ENCODE assay signal across 13 cellular contexts in genomic region chr2:177625744-177626655, GRCh38.
A peak's percentile ranks its signal among the peaks of the same experiment; 100 is the strongest.
DNase-seq lines count a peak whose midpoint lies in the region; ATAC-seq, FAIRE-seq and TF ChIP-seq lines count a peak whose summit lies in the region.
"Had no signal": no experiment of that assay in that cellular context is flagged by ENCODE, and none has a peak within 500 bp of the region (broad histone marks: within the 10 kb centered on the region; RNA-seq: fewer than 3 reads in every experiment).

No MANE protein-coding gene starts in this region.

- TF ChIP-seq EP300 in HepG2 (IDR thresholded peaks at IDR 0.05; ENCODE audit: low read depth in 2 of 2, low read length in 2 of 2) (no peak), HepG2 (CRISPR knock-in tag; IDR thresholded peaks at IDR 0.05; ENCODE audit: borderline replicate concordance) (no peak), K562 (IDR thresholded peaks at IDR 0.05; ENCODE audit: low read length) (no peak), upper lobe of left lung (IDR thresholded peaks at IDR 0.05) (no peak)

- H3K79me2 ChIP-seq in HepG2 (ENCODE audit: insufficient read depth, low read length) (no peaks in the 10 kb centered on the region), K562 (ENCODE audit: control insufficient read depth, insufficient read depth, low read length) (no peaks in the 10 kb centered on the region)

- BruUV-seq in HepG2 (replicated peaks; lab: Mats Ljungman, UMichigan) (no TSS peak), K562 (replicated peaks; lab: Mats Ljungman, UMichigan) (no TSS peak)

- TF ChIP-seq RAD21 in HepG2 (CRISPR knock-in tag; IDR thresholded peaks at IDR 0.05): no peak
- TF ChIP-seq RAD21 in K562 (CRISPR knock-in tag; conservative IDR thresholded peaks at IDR 0.05 in 1 of 2, IDR thresholded peaks at IDR 0.05 in 1 of 2): no peak

- TF ChIP-seq CTCF in HepG2 (CRISPR knock-in tag; IDR thresholded peaks at IDR 0.05) (no peak), right lobe of liver (IDR thresholded peaks at IDR 0.05) (no peak), K562 (IDR thresholded peaks at IDR 0.05 in 2 of 3, conservative IDR thresholded peaks at IDR 0.05 in 1 of 3; ENCODE audit: insufficient read depth in 2 of 3, low read depth in 1 of 3, low read length in 3 of 3) (no peak), upper lobe of left lung (IDR thresholded peaks at IDR 0.05) (no peak)

- 65% methylated on average over 10 of the region's 10 CpGs for WGBS in HepG2 (ENCODE audit: low lambda C conversion rate)
- WGBS in right lobe of liver (ENCODE audit: insufficient coverage, low coverage, low lambda C conversion rate, missing lambda C conversion rate): 72% methylated on average over 10 of the region's 10 CpGs
- 19% methylated on average over 10 of the region's 10 CpGs for WGBS in K562 (ENCODE audit: insufficient coverage, low coverage, missing lambda C conversion rate)
- 69 to 72% methylated on average over 10 of the region's 10 CpGs for WGBS in upper lobe of left lung, 2 donors

- CTCF ChIA-PET in HepG2 (lab: Yijun Ruan, JAX; ENCODE audit: low intra/inter-chr PET ratio, low total read pairs) (no interaction called here), K562 (lab: Yijun Ruan, JAX; ENCODE audit: low intra/inter-chr PET ratio) (no interaction called here)

- POLR2A ChIA-PET in HepG2 (lab: Yijun Ruan, JAX): no interaction called here
- POLR2A ChIA-PET in K562 (lab: Yijun Ruan, JAX): interaction anchor here (0.5 to 1.6 kb wide), 8 partner anchors 9 to 166 kb away, joined by 3 to 7 read pairs (median 4); no protein-coding TSS in a partner anchor

- ATAC-seq in HepG2: no peak
- no peak for ATAC-seq in right lobe of liver
- ATAC-seq in K562: peak; percentile 82
- no peak for ATAC-seq in upper lobe of left lung (ENCODE audit: low FRiP score in 2 of 2)

- intact Hi-C loops in HepG2 (cut with micrococcal nuclease; ENCODE audit: unreplicated experiment): no loop called here
- intact Hi-C loops in right lobe of liver (cut with DNase I): no loop called here
- intact Hi-C loops in K562 (cut with micrococcal nuclease): no loop called here

- H4K20me1 ChIP-seq in HepG2 (ENCODE audit: insufficient read depth, low read length) (no peaks in the 10 kb centered on the region), K562 (replicated peaks; ENCODE audit: control insufficient read depth, insufficient read depth, low read length) (no peaks in the 10 kb centered on the region)
- H4K20me1 ChIP-seq: BLaER1 had no signal

- TF ChIP-seq POLR2A in HepG2 (IDR thresholded peaks at IDR 0.05; ENCODE audit: insufficient read depth in 1 of 2, low read depth in 2 of 2, low read length in 2 of 2) (no peak), right lobe of liver (IDR thresholded peaks at IDR 0.05) (no peak), K562 (conservative IDR thresholded peaks at IDR 0.05) (no peak), upper lobe of left lung (IDR thresholded peaks at IDR 0.05) (no peak)

- in situ Hi-C loops in HepG2 (cut with HindIII; ENCODE audit: extremely low pct_ligation_motif_present, low pct_unique_long_range_greater_than_20kb) (no loop called here), K562 (cut with MboI) (no loop called here)

- H3K4me2 ChIP-seq in HepG2 (ENCODE audit: low read depth, low read length): no peak overlapping the region
- H3K4me2 ChIP-seq in K562 (ENCODE audit: insufficient read depth, low read length): peak overlapping the region; percentile 44
- H3K4me2 ChIP-seq: BLaER1 had no signal

- DNase-seq in HepG2 (ENCODE audit: low spot score) (no peak), right lobe of liver (no peak), NCI-H2171 treated with DMSO at 0.1 percent for 48 hours (lab: John Stamatoyannopoulos, UW) (peak; percentile 90), K562 (ENCODE audit: extremely low read depth in 1 of 4, low spot score in 3 of 4) (peak in 2 of 4 experiments; percentile 66 to 69), SIG-M5 treated with dmso at 0.1 percent for 504 hours (lab: John Stamatoyannopoulos, UW; ENCODE audit: unreplicated experiment) (no peak), DMS114 treated with DMSO at 0.1 percent for 48 hours (lab: John Stamatoyannopoulos, UW; ENCODE audit: unreplicated experiment) (no peak), upper lobe of left lung (no peak), NCI-H2196 (lab: John Stamatoyannopoulos, UW; ENCODE audit: unreplicated experiment) (no peak)
- DNase-seq: central memory CD4-positive, alpha-beta T cell; foreskin melanocyte; NCI-H2081 treated with DMSO at 0.1 percent for 48 hours had no signal

- H3K9me1 ChIP-seq in K562 (ENCODE audit: control insufficient read depth, insufficient read depth, low read length): no peaks in the 10 kb centered on the region

- H3K36me3 ChIP-seq in HepG2 (replicated peaks in 1 of 2; ENCODE audit: control insufficient read depth in 1 of 2, insufficient read depth in 2 of 2, low read length in 2 of 2) (no peaks in the 10 kb centered on the region), right lobe of liver (no peaks in the 10 kb centered on the region), K562 (ENCODE audit: control insufficient read depth, insufficient read depth, low read length) (no peaks in the 10 kb centered on the region), upper lobe of left lung (no peaks in the 10 kb centered on the region)
- H3K36me3 ChIP-seq: BLaER1 had no signal

- H3K4me1 ChIP-seq in HepG2 (ENCODE audit: insufficient read depth, low read length) (peaks cover 17% of the 10 kb centered on the region), right lobe of liver (no peaks in the 10 kb centered on the region), K562 (replicated peaks in 1 of 2; ENCODE audit: control insufficient read depth in 2 of 2, insufficient read depth in 2 of 2, low read length in 2 of 2) (peaks cover 0 to 10% of the 10 kb centered on the region in 2 experiments; a peak in 3 of 5 replicates), upper lobe of left lung (no peaks in the 10 kb centered on the region)

- H3K9ac ChIP-seq in HepG2 (ENCODE audit: insufficient read depth, low read depth, low read length) (no peak overlapping the region), K562 (ENCODE audit: insufficient read depth in 1 of 2, low read depth in 2 of 2, low read length in 2 of 2) (no peak overlapping the region)
- H3K9ac ChIP-seq: BLaER1 had no signal

- H3K9me3 ChIP-seq in HepG2 (ENCODE audit: low read length): no peaks in the 10 kb centered on the region
- no peaks in the 10 kb centered on the region for H3K9me3 ChIP-seq in right lobe of liver
- no peaks in the 10 kb centered on the region for H3K9me3 ChIP-seq in K562 (replicated peaks; ENCODE audit: control insufficient read depth, insufficient read depth, low read depth, low read length)
- no peaks in the 10 kb centered on the region for H3K9me3 ChIP-seq in upper lobe of left lung
- H3K9me3 ChIP-seq: BLaER1 had no signal

- FAIRE-seq in HepG2 (lab: Jason Lieb, UNC) (no peak), K562 (lab: Jason Lieb, UNC) (peak; percentile 85)

- H3K4me3 ChIP-seq in HepG2 (replicated peaks in 1 of 3; ENCODE audit: insufficient read depth in 1 of 3, low read depth in 2 of 3, low read length in 3 of 3) (no peak overlapping the region), right lobe of liver (no peak overlapping the region), K562 (no peak overlapping the region), upper lobe of left lung (no peak overlapping the region)
- H3K4me3 ChIP-seq: BLaER1, lung had no signal

- no peak overlapping the region for H3K27ac ChIP-seq in HepG2 (ENCODE audit: extremely low read length, insufficient read depth, low read length)
- no peak overlapping the region for H3K27ac ChIP-seq in right lobe of liver
- no peak overlapping the region for H3K27ac ChIP-seq in K562 (ENCODE audit: extremely low read depth, low read depth, low read length)
- no peak overlapping the region for H3K27ac ChIP-seq in upper lobe of left lung
- H3K27ac ChIP-seq: BLaER1 had no signal

- H2AFZ ChIP-seq in HepG2 (ENCODE audit: low read length): no peak overlapping the region
- H2AFZ ChIP-seq in K562 (ENCODE audit: low read depth, low read length): peak overlapping the region; percentile 56

- H3K27me3 ChIP-seq in HepG2 (ENCODE audit: control insufficient read depth in 1 of 2, insufficient read depth in 2 of 2, low read length in 2 of 2) (no peaks in the 10 kb centered on the region), right lobe of liver (no peaks in the 10 kb centered on the region), K562 (ENCODE audit: control insufficient read depth in 2 of 2, insufficient read depth in 2 of 2, low read length in 2 of 2) (no peaks in the 10 kb centered on the region), upper lobe of left lung (no peaks in the 10 kb centered on the region)
- H3K27me3 ChIP-seq: BLaER1 had no signal

TF ChIP-seq in HepG2, 621 proteins besides CTCF, POLR2A, EP300 and RAD21:
- peak; percentile 41 to 42; a peak in 3 of 4 replicates for TF ChIP-seq MAFK (conservative IDR thresholded peaks at IDR 0.05 in 1 of 2, IDR thresholded peaks at IDR 0.05 in 1 of 2; ENCODE audit: low read length in 2 of 2)
- TF ChIP-seq ZNF547 (CRISPR knock-in tag; IDR thresholded peaks at IDR 0.05): no peak
- no peak for TF ChIP-seq PAWR (CRISPR knock-in tag; IDR thresholded peaks at IDR 0.05; ENCODE audit: borderline replicate concordance)
- TF ChIP-seq RFX1 (IDR thresholded peaks at IDR 0.05): peak; percentile 23; the same call in 1 of the 2 replicates
- TF ChIP-seq ETV6 (CRISPR knock-in tag; conservative IDR thresholded peaks at IDR 0.05): no peak

TF ChIP-seq in K562, 482 proteins besides CTCF, POLR2A, EP300 and RAD21 (continues in another document):
- TF ChIP-seq, protein P1, sequence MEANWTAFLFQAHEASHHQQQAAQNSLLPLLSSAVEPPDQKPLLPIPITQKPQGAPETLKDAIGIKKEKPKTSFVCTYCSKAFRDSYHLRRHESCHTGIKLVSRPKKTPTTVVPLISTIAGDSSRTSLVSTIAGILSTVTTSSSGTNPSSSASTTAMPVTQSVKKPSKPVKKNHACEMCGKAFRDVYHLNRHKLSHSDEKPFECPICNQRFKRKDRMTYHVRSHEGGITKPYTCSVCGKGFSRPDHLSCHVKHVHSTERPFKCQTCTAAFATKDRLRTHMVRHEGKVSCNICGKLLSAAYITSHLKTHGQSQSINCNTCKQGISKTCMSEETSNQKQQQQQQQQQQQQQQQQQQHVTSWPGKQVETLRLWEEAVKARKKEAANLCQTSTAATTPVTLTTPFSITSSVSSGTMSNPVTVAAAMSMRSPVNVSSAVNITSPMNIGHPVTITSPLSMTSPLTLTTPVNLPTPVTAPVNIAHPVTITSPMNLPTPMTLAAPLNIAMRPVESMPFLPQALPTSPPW (CRISPR knock-in tag; IDR thresholded peaks at IDR 0.05): no peak
- TF ChIP-seq CEBPB (tag; IDR thresholded peaks at IDR 0.05) (no peak), HOXB6 (CRISPR knock-in tag; IDR thresholded peaks at IDR 0.05; ENCODE audit: borderline replicate concordance) (no peak), RBBP5 (IDR thresholded peaks at IDR 0.05; ENCODE audit: borderline replicate concordance, insufficient read depth, low read length, poor library complexity, severe bottlenecking) (no peak), FOXK2 (conservative IDR thresholded peaks at IDR 0.05 in 1 of 2, IDR thresholded peaks at IDR 0.05 in 1 of 2; ENCODE audit: low read depth in 2 of 2) (no peak), L3MBTL2 (IDR thresholded peaks at IDR 0.05) (peak; percentile 21; the same call in 1 of the 2 replicates), ELF1 (tag; IDR thresholded peaks at IDR 0.05) (peak; percentile 64; the same call in 1 of the 2 replicates), ZFP36 (IDR thresholded peaks at IDR 0.05; ENCODE audit: low read depth, low read length, partially characterized antibody) (no peak), ZNF354B (CRISPR knock-in tag; IDR thresholded peaks at IDR 0.05) (no peak)

Comparison
In these comparisons a context has a peak if more than half of its experiments do, and no peak if none do; other contexts are left out.
1. Of the 241 proteins assayed by ChIP-seq in both HepG2 and K562: peak only in HepG2: none; only in K562: DPF2, E2F1, ELF1, GABPA, MAFF, MAFG and 3 more; in both: MAFK and RFX1; in neither: 224; mixed calls (peak in some experiments, not most) for 6.